Comparison of ENCODE assay signal across 17 cellular contexts in genomic region chr16:15924996-15925395, GRCh38. TPM values are rescaled to one million over a fixed set of nuclear protein-coding genes. Genes with fewer than 3 reads are reported as not detected.
DNase-seq lines count a peak whose midpoint lies in the region; ATAC-seq and TF ChIP-seq lines count a peak whose summit lies in the region.
"Had no signal": no experiment of that assay in that cellular context is flagged by ENCODE, and none has a peak within 500 bp of the region (broad histone marks: within the 10 kb centered on the region; RNA-seq: fewer than 3 reads in every experiment).

No MANE protein-coding gene starts in this region.

- no peak overlapping the region for H3K4me3 ChIP-seq in BLaER1 treated with 17β-estradiol and CSF1 and Interleukin-3, amounts not matched to agents 10 nM and 100 nM
- no peak overlapping the region for H3K4me3 ChIP-seq in HCT116 (replicated peaks in 1 of 2; ENCODE audit: low read depth in 1 of 2, low read length in 2 of 2)

- TF ChIP-seq RAD21 in HCT116 (IDR thresholded peaks at IDR 0.05; ENCODE audit: low read depth): no peak

- H2AFZ ChIP-seq in HCT116 (ENCODE audit: low read depth, low read length, poor library complexity, severe bottlenecking): no peak overlapping the region

- no TSS peak for BruUV-seq in HCT116 (replicated peaks; lab: Mats Ljungman, UMichigan)

- DNase-seq in HCT116 (ENCODE audit: low read depth, low spot score) (no peak), WTC11 (ENCODE audit: low spot score) (no peak), posterior vena cava (ENCODE audit: low spot score) (peak; percentile 46), activated gamma-delta T cell (lab: John Stamatoyannopoulos, UW) (no peak), caudate nucleus (lab: John Stamatoyannopoulos, UW) (no peak), T-helper 2 cell (no peak)
- DNase-seq in stimulated activated naive B cell treated with anti-CD40 and anti-IgM and Interleukin-4, amounts not matched to agents 10 μg/mL and 1 μg/mL and 100 μg/mL, for 72 hours: no peak
- DNase-seq: ACHN; CD4-positive, alpha-beta memory T cell; DMS153; DMS79; GDM1; GOT3; KBM-7 had no signal

- no peaks in the 10 kb centered on the region for H3K9me3 ChIP-seq in BLaER1 treated with 17β-estradiol and CSF1 and Interleukin-3, amounts not matched to agents 10 nM and 100 nM (replicated peaks in 1 of 11)
- no peaks in the 10 kb centered on the region for H3K9me3 ChIP-seq in HCT116 (ENCODE audit: control insufficient read depth in 1 of 2, insufficient read depth in 1 of 2, low read depth in 1 of 2, low read length in 2 of 2)
- H3K9me3 ChIP-seq: BE2C had no signal

- H3K4me2 ChIP-seq in BLaER1 treated with 17β-estradiol and CSF1 and Interleukin-3, amounts not matched to agents 10 nM and 100 nM: peak overlapping the region; percentile 17 to 92 (median 67); a peak in 21 of 22 replicates
- H3K4me2 ChIP-seq in HCT116 (ENCODE audit: low read length): no peak overlapping the region

- no peaks in the 10 kb centered on the region for H3K79me2 ChIP-seq in HCT116 (ENCODE audit: insufficient read depth, low read length)

- CTCF ChIA-PET in HCT116 (lab: Charles Lee) (no interaction called here), WTC11 (lab: Charles Lee) (interaction anchor here (1.3 kb wide), 1 partner anchor 37 kb away, joined by 4 read pairs; the partner anchor contains the start of gene CEP20)

- H3K36me3 Mint-ChIP-seq in WTC11: no peaks in the 10 kb centered on the region
- no peaks in the 10 kb centered on the region for H3K36me3 Mint-ChIP-seq in stimulated activated naive B cell treated with anti-CD40 and anti-IgM and Interleukin-4, amounts not matched to agents 10 μg/mL and 1 μg/mL and 100 μg/mL, for 72 hours
- H3K36me3 Mint-ChIP-seq: CD14-positive monocyte; CD4-positive, alpha-beta memory T cell had no signal

- H3K4me1 Mint-ChIP-seq in WTC11: peaks cover 5% of the 10 kb centered on the region; the same call in 1 of the 2 replicates
- no peaks in the 10 kb centered on the region for H3K4me1 Mint-ChIP-seq in stimulated activated naive B cell treated with anti-CD40 and anti-IgM and Interleukin-4, amounts not matched to agents 10 μg/mL and 1 μg/mL and 100 μg/mL, for 72 hours
- H3K4me1 Mint-ChIP-seq: CD4-positive, alpha-beta memory T cell had no signal

- intact Hi-C loops in HCT116 (cut with micrococcal nuclease) (no loop called here), posterior vena cava (cut with DNase I) (no loop called here)

- H3K9ac ChIP-seq in BLaER1 treated with 17β-estradiol and CSF1 and Interleukin-3, amounts not matched to agents 10 nM and 100 nM: peak overlapping the region in 4 of 11 experiments; percentile 36 to 69 (median 62); a peak in 7 of 22 replicates
- H3K9ac ChIP-seq in HCT116 (ENCODE audit: low read length): no peak overlapping the region

- H3K4me3 Mint-ChIP-seq in WTC11: no peak overlapping the region
- H3K4me3 Mint-ChIP-seq in stimulated activated naive B cell treated with anti-CD40 and anti-IgM and Interleukin-4, amounts not matched to agents 10 μg/mL and 1 μg/mL and 100 μg/mL, for 72 hours: no peak overlapping the region
- H3K4me3 Mint-ChIP-seq: CD14-positive monocyte; CD4-positive, alpha-beta memory T cell had no signal

- ATAC-seq in HCT116: peak; percentile 23; the same call in 1 of the 2 replicates
- no peak for ATAC-seq in WTC11
- ATAC-seq in stimulated activated naive B cell treated with anti-CD40 and anti-IgM and Interleukin-4, amounts not matched to agents 10 μg/mL and 1 μg/mL and 100 μg/mL, for 72 hours (replicated peaks): no peak

- POLR2A ChIA-PET in HCT116 (lab: Charles Lee) (no interaction called here), WTC11 (lab: Charles Lee) (no interaction called here)

- TF ChIP-seq POLR2A in HCT116 (IDR thresholded peaks at IDR 0.05; ENCODE audit: borderline replicate concordance, extremely low read depth, insufficient read depth, insufficient read length): no peak

- H3K36me3 ChIP-seq in BLaER1 treated with 17β-estradiol and CSF1 and Interleukin-3, amounts not matched to agents 10 nM and 100 nM: no peaks in the 10 kb centered on the region
- no peaks in the 10 kb centered on the region for H3K36me3 ChIP-seq in HCT116 (ENCODE audit: control insufficient read depth in 1 of 2, insufficient read depth in 2 of 2, low read length in 2 of 2)
- H3K36me3 ChIP-seq: BE2C had no signal

- peaks cover 16 to 38% (median 34%) of the 10 kb centered on the region in 10 experiments for H3K4me1 ChIP-seq in BLaER1 treated with 17β-estradiol and CSF1 and Interleukin-3, amounts not matched to agents 10 nM and 100 nM
- peaks cover 4 to 12% of the 10 kb centered on the region in 2 experiments for H3K4me1 ChIP-seq in HCT116 (ENCODE audit: control insufficient read depth in 1 of 2, insufficient read depth in 2 of 2, low read length in 2 of 2)
- H3K4me1 ChIP-seq: BE2C had no signal

- H3K27me3 Mint-ChIP-seq in WTC11 (ENCODE audit: low read depth): no peaks in the 10 kb centered on the region
- no peaks in the 10 kb centered on the region for H3K27me3 Mint-ChIP-seq in stimulated activated naive B cell treated with anti-CD40 and anti-IgM and Interleukin-4, amounts not matched to agents 10 μg/mL and 1 μg/mL and 100 μg/mL, for 72 hours
- H3K27me3 Mint-ChIP-seq: CD4-positive, alpha-beta memory T cell had no signal

- H3K9me3 Mint-ChIP-seq in WTC11: no peaks in the 10 kb centered on the region
- no peaks in the 10 kb centered on the region for H3K9me3 Mint-ChIP-seq in stimulated activated naive B cell treated with anti-CD40 and anti-IgM and Interleukin-4, amounts not matched to agents 10 μg/mL and 1 μg/mL and 100 μg/mL, for 72 hours
- H3K9me3 Mint-ChIP-seq: CD14-positive monocyte; CD4-positive, alpha-beta memory T cell had no signal

- H3K27me3 ChIP-seq in BLaER1 treated with 17β-estradiol and CSF1 and Interleukin-3, amounts not matched to agents 10 nM and 100 nM: peaks cover 0 to 6% (median 0%) of the 10 kb centered on the region in 11 experiments; a peak in 1 of 22 replicates
- no peaks in the 10 kb centered on the region for H3K27me3 ChIP-seq in HCT116 (ENCODE audit: insufficient read depth, low read length)
- H3K27me3 ChIP-seq: BE2C had no signal

- H3K27ac ChIP-seq in BLaER1 treated with 17β-estradiol and CSF1 and Interleukin-3, amounts not matched to agents 10 nM and 100 nM: peak overlapping the region in 4 of 11 experiments; percentile 49 to 71 (median 65); a peak in 7 of 22 replicates
- H3K27ac ChIP-seq in HCT116 (ENCODE audit: low read depth, low read length) (no peak overlapping the region), caudate nucleus (ENCODE audit: low read depth, low read length) (no peak overlapping the region)

- no peak for TF ChIP-seq CTCF in HCT116 (IDR thresholded peaks at IDR 0.05 in 2 of 3, conservative IDR thresholded peaks at IDR 0.05 in 1 of 3; ENCODE audit: borderline replicate concordance in 1 of 3, insufficient read depth in 1 of 3, low read depth in 2 of 3, low read length in 2 of 3)
- no peak for TF ChIP-seq CTCF in WTC11 (IDR thresholded peaks at IDR 0.05)

- H4K20me1 ChIP-seq in BLaER1 treated with 17β-estradiol and CSF1 and Interleukin-3, amounts not matched to agents 10 nM and 100 nM: no peaks in the 10 kb centered on the region
- no peaks in the 10 kb centered on the region for H4K20me1 ChIP-seq in HCT116 (ENCODE audit: insufficient read depth)

- RAD21 ChIA-PET in HCT116 (lab: Charles Lee; ENCODE audit: low non-redundant PET in 1 of 2, low total read pairs in 2 of 2, uncharacterized antibody in 2 of 2, unreplicated experiment in 2 of 2): no interaction called here

- no peak overlapping the region for H3K27ac Mint-ChIP-seq in WTC11
- H3K27ac Mint-ChIP-seq in stimulated activated naive B cell treated with anti-CD40 and anti-IgM and Interleukin-4, amounts not matched to agents 10 μg/mL and 1 μg/mL and 100 μg/mL, for 72 hours: no peak overlapping the region
- H3K27ac Mint-ChIP-seq: CD4-positive, alpha-beta memory T cell had no signal

- H3K9me2 ChIP-seq in HCT116 (ENCODE audit: insufficient read depth): no peaks in the 10 kb centered on the region

TF ChIP-seq in HCT116, 20 proteins besides CTCF, POLR2A, EP300 and RAD21:
- TF ChIP-seq EZH2phosphoT487 (IDR thresholded peaks at IDR 0.05; ENCODE audit: borderline replicate concordance): no peak
- no peak for TF ChIP-seq YY1 (IDR thresholded peaks at IDR 0.05; ENCODE audit: extremely low read depth, insufficient replicate concordance, low read depth, low read length)
- TF ChIP-seq ZNF274 (IDR thresholded peaks at IDR 0.05; ENCODE audit: low read depth, low read length): no peak
- no peak for TF ChIP-seq POLR2AphosphoS5 (IDR thresholded peaks at IDR 0.05; ENCODE audit: low read depth, low read length)
- TF ChIP-seq EGR1 (IDR thresholded peaks at IDR 0.05; ENCODE audit: low read depth): no peak
- TF ChIP-seq SRF (IDR thresholded peaks at IDR 0.05; ENCODE audit: low read depth): no peak
- TF ChIP-seq TCF7L2 (IDR thresholded peaks at IDR 0.05; ENCODE audit: borderline replicate concordance, extremely low read depth, insufficient read depth, insufficient read length): no peak

TF ChIP-seq in WTC11, 78 proteins besides CTCF, POLR2A, EP300 and RAD21:
- no peak for TF ChIP-seq NR1H2 (CRISPR knock-in tag; IDR thresholded peaks at IDR 0.05)
- 0 out of 2 replicates have a peak, but pooled peaks have one; percentile 35 for TF ChIP-seq GTF2I (CRISPR knock-in tag; conservative IDR thresholded peaks at IDR 0.05)
- no peak for TF ChIP-seq JAZF1 (CRISPR knock-in tag; IDR thresholded peaks at IDR 0.05)
- TF ChIP-seq EMX1 (CRISPR knock-in tag; IDR thresholded peaks at IDR 0.05): no peak

RNA-seq across cellular contexts. Expression of gene ABCC1, which starts 24.4 kb away (rescaled TPM):
- total RNA-seq in HCT116 (2021; ENCODE audit: unreplicated experiment) (61.9 TPM), WTC11 (2021) (61.9 to 64.9 TPM (median 63.9 TPM) in 3 replicates), posterior vena cava (10 to 100 TPM; 26.2 to 27.8 TPM)
- polyA plus RNA-seq in HCT116 (2012): 47.3 and 48.1 TPM in 2 replicates

RNA-seq across cellular contexts. Expression of gene CEP20, which starts 36.6 kb away (rescaled TPM):
- 67.7 TPM for total RNA-seq in HCT116 (2021; ENCODE audit: unreplicated experiment)
- 29.2 and 36.3 TPM in 2 replicates for polyA plus RNA-seq in HCT116 (2012)
- total RNA-seq in WTC11 (2021): 35.7 to 39.5 TPM (median 39.1 TPM) in 3 replicates
- 10 to 100 TPM; 25.7 to 25.8 TPM for total RNA-seq in posterior vena cava
